Comparison of ENCODE assay signal across 1 cellular context in the genomic region with DNA sequence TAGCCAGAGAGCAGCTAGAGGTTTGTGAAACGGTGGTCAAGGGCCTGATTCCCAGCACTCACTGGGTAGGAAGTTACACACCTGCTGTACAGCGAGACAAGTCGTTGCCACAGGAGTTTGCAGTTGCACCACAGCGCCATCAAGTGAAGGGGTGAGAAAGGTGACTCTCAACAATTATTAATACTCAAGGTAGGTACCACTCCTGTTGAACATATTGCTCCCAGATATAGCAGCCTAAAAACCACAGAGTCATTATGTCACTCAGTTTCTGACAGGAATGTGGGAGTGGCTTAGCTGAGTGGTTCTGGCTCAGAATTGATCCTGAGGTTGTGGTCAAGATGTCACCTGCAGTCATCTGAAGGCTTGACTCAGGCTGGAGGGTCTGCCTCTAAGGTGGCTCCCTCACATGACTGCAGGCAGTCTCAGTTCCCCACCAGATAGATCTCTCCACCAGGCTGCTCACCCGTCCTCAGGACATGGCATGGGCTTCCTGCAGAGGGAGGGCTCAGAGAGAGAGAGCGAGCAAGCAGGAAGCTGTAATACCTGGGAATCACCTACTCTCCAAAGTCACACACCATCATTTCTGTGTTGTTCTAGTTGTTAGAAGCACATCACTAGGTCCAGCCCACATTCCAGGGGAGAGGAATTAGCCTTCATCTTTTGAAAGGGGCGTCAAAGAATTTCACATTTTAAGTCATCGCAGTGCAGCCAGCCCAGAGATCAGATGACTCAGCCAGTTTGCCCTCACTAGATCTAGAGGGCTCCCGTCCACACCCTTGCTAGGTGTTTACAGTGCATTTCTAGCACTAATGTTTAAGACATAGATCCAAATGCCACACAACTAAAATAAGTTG.
TF ChIP-seq lines count a peak whose summit lies in the region.

No MANE protein-coding gene starts in this region.

TF ChIP-seq in K562, 482 proteins besides CTCF, POLR2A, EP300 and RAD21 (continued from another document and continues in another):
- TF ChIP-seq, protein P1, sequence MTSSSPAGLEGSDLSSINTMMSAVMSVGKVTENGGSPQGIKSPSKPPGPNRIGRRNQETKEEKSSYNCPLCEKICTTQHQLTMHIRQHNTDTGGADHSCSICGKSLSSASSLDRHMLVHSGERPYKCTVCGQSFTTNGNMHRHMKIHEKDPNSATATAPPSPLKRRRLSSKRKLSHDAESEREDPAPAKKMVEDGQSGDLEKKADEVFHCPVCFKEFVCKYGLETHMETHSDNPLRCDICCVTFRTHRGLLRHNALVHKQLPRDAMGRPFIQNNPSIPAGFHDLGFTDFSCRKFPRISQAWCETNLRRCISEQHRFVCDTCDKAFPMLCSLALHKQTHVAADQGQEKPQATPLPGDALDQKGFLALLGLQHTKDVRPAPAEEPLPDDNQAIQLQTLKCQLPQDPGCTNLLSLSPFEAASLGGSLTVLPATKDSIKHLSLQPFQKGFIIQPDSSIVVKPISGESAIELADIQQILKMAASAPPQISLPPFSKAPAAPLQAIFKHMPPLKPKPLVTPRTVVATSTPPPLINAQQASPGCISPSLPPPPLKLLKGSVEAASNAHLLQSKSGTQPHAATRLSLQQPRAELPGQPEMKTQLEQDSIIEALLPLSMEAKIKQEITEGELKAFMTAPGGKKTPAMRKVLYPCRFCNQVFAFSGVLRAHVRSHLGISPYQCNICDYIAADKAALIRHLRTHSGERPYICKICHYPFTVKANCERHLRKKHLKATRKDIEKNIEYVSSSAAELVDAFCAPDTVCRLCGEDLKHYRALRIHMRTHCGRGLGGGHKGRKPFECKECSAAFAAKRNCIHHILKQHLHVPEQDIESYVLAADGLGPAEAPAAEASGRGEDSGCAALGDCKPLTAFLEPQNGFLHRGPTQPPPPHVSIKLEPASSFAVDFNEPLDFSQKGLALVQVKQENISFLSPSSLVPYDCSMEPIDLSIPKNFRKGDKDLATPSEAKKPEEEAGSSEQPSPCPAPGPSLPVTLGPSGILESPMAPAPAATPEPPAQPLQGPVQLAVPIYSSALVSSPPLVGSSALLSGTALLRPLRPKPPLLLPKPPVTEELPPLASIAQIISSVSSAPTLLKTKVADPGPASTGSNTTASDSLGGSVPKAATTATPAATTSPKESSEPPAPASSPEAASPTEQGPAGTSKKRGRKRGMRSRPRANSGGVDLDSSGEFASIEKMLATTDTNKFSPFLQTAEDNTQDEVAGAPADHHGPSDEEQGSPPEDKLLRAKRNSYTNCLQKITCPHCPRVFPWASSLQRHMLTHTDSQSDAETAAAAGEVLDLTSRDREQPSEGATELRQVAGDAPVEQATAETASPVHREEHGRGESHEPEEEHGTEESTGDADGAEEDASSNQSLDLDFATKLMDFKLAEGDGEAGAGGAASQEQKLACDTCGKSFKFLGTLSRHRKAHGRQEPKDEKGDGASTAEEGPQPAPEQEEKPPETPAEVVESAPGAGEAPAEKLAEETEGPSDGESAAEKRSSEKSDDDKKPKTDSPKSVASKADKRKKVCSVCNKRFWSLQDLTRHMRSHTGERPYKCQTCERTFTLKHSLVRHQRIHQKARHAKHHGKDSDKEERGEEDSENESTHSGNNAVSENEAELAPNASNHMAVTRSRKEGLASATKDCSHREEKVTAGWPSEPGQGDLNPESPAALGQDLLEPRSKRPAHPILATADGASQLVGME (CRISPR knock-in tag; IDR thresholded peaks at IDR 0.05): peak; percentile 58; the same call in 1 of the 2 replicates
- no peak for TF ChIP-seq DNMT1 (IDR thresholded peaks at IDR 0.05)
- no peak; the same call in 1 of the 2 replicates for TF ChIP-seq KLF13 (tag; IDR thresholded peaks at IDR 0.05; ENCODE audit: borderline replicate concordance, low read depth)
- no peak for TF ChIP-seq ZNF717 (CRISPR knock-in tag; IDR thresholded peaks at IDR 0.05)
- TF ChIP-seq PCBP1 (IDR thresholded peaks at IDR 0.05; ENCODE audit: low read depth, low read length, poor library complexity, severe bottlenecking): no peak
- peak; percentile 77 for TF ChIP-seq DACH1 (IDR thresholded peaks at IDR 0.05; ENCODE audit: partially characterized antibody)
- TF ChIP-seq ZNF584 (CRISPR knock-in tag; IDR thresholded peaks at IDR 0.05; ENCODE audit: low read depth): no peak
- no peak for TF ChIP-seq CBX8 (IDR thresholded peaks at IDR 0.05; ENCODE audit: borderline replicate concordance, extremely low read depth, low read depth, low read length, poor library complexity, severe bottlenecking)
- TF ChIP-seq, protein P2, sequence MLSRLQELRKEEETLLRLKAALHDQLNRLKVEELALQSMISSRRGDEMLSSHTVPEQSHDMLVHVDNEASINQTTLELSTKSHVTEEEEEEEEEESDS (CRISPR knock-in tag; IDR thresholded peaks at IDR 0.05): no peak
- peak; percentile 73 for TF ChIP-seq TEAD4 (IDR thresholded peaks at IDR 0.05; ENCODE audit: low read length)
- TF ChIP-seq TEAD4 (CRISPR knock-in tag; IDR thresholded peaks at IDR 0.05; ENCODE audit: borderline replicate concordance): no peak
- peak; percentile 90 for TF ChIP-seq MTA3 (IDR thresholded peaks at IDR 0.05; ENCODE audit: borderline replicate concordance)
- no peak for TF ChIP-seq BMI1 (IDR thresholded peaks at IDR 0.05; ENCODE audit: low read length)
- TF ChIP-seq DPF2 (IDR thresholded peaks at IDR 0.05): peak; percentile 75
- TF ChIP-seq MYC (IDR thresholded peaks at IDR 0.05; ENCODE audit: low read depth, low read length): peak; percentile 42; the same call in 1 of the 2 replicates
- no peak for TF ChIP-seq MYC (CRISPR knock-in tag; IDR thresholded peaks at IDR 0.05; ENCODE audit: borderline replicate concordance, low read depth)
- TF ChIP-seq ZNF445 (CRISPR knock-in tag; IDR thresholded peaks at IDR 0.05; ENCODE audit: low read depth): no peak
- TF ChIP-seq PRMT5 (CRISPR knock-in tag; IDR thresholded peaks at IDR 0.05): no peak
- TF ChIP-seq CBX5 (IDR thresholded peaks at IDR 0.05; ENCODE audit: borderline replicate concordance, low read depth): no peak
- TF ChIP-seq LARP7 (IDR thresholded peaks at IDR 0.05): no peak
- TF ChIP-seq SRSF1 (IDR thresholded peaks at IDR 0.05; ENCODE audit: low read depth, low read length): no peak
- TF ChIP-seq SMARCA5 (IDR thresholded peaks at IDR 0.05): peak; percentile 74; the same call in 1 of the 2 replicates
- peak; percentile 96 for TF ChIP-seq CTBP1 (IDR thresholded peaks at IDR 0.05; ENCODE audit: borderline replicate concordance)
- TF ChIP-seq ZEB2 (IDR thresholded peaks at IDR 0.05): peak; percentile 86
- TF ChIP-seq CCNT2 (IDR thresholded peaks at IDR 0.05; ENCODE audit: borderline replicate concordance, extremely low read depth, insufficient read length, low read depth, low read length): no peak
- TF ChIP-seq ZNF780A (CRISPR knock-in tag; IDR thresholded peaks at IDR 0.05): no peak
- TF ChIP-seq CBX1 (IDR thresholded peaks at IDR 0.05; ENCODE audit: low read depth): no peak
- no peak for TF ChIP-seq FOXK1 (CRISPR knock-in tag; IDR thresholded peaks at IDR 0.05; ENCODE audit: borderline replicate concordance)
- no peak for TF ChIP-seq KLF1 (tag; IDR thresholded peaks at IDR 0.05)
- no peak for TF ChIP-seq NCOA6 (IDR thresholded peaks at IDR 0.05)
- TF ChIP-seq, protein P3, sequence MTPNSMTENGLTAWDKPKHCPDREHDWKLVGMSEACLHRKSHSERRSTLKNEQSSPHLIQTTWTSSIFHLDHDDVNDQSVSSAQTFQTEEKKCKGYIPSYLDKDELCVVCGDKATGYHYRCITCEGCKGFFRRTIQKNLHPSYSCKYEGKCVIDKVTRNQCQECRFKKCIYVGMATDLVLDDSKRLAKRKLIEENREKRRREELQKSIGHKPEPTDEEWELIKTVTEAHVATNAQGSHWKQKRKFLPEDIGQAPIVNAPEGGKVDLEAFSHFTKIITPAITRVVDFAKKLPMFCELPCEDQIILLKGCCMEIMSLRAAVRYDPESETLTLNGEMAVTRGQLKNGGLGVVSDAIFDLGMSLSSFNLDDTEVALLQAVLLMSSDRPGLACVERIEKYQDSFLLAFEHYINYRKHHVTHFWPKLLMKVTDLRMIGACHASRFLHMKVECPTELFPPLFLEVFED (CRISPR knock-in tag; conservative IDR thresholded peaks at IDR 0.05): no peak
- TF ChIP-seq, protein P4, sequence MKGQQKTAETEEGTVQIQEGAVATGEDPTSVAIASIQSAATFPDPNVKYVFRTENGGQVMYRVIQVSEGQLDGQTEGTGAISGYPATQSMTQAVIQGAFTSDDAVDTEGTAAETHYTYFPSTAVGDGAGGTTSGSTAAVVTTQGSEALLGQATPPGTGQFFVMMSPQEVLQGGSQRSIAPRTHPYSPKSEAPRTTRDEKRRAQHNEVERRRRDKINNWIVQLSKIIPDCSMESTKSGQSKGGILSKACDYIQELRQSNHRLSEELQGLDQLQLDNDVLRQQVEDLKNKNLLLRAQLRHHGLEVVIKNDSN (CRISPR knock-in tag; IDR thresholded peaks at IDR 0.05): peak; percentile 57
- no peak for TF ChIP-seq XRCC5 (IDR thresholded peaks at IDR 0.05; ENCODE audit: low read depth, low read length)
- no peak; the same call in 1 of the 2 replicates for TF ChIP-seq HEY1 (CRISPR knock-in tag; IDR thresholded peaks at IDR 0.05; ENCODE audit: borderline replicate concordance)
- 0 out of 2 replicates have a peak, but pooled peaks have one; percentile 27 for TF ChIP-seq SMAD4 (CRISPR knock-in tag; conservative IDR thresholded peaks at IDR 0.05)
- no peak for TF ChIP-seq BCL6 (CRISPR knock-in tag; IDR thresholded peaks at IDR 0.05)
- TF ChIP-seq ZNF507 (tag; conservative IDR thresholded peaks at IDR 0.05): no peak
- TF ChIP-seq CBFA2T3 (IDR thresholded peaks at IDR 0.05): peak; percentile 35; the same call in 1 of the 2 replicates
- TF ChIP-seq TGIF2 (CRISPR knock-in tag; IDR thresholded peaks at IDR 0.05): no peak
- no peak for TF ChIP-seq NR3C1 (CRISPR knock-in tag; IDR thresholded peaks at IDR 0.05)
- TF ChIP-seq ARHGAP35 (IDR thresholded peaks at IDR 0.05; ENCODE audit: partially characterized antibody): no peak
- no peak for TF ChIP-seq KDM5B (IDR thresholded peaks at IDR 0.05; ENCODE audit: insufficient replicate concordance, low read depth, low read length)
- no peak for TF ChIP-seq MCM5 (IDR thresholded peaks at IDR 0.05; ENCODE audit: low read depth)
- TF ChIP-seq POLR3G (IDR thresholded peaks at IDR 0.05; ENCODE audit: extremely low read depth, insufficient read length, insufficient replicate concordance): no peak
- no peak for TF ChIP-seq ZNF408 (CRISPR knock-in tag; IDR thresholded peaks at IDR 0.05; ENCODE audit: low read depth)
- 0 out of 4 replicates have a peak, but pooled peaks of 1 of the 2 experiments have one; percentile 3 for TF ChIP-seq TRIM24 (IDR thresholded peaks at IDR 0.05)
- TF ChIP-seq, protein P5, sequence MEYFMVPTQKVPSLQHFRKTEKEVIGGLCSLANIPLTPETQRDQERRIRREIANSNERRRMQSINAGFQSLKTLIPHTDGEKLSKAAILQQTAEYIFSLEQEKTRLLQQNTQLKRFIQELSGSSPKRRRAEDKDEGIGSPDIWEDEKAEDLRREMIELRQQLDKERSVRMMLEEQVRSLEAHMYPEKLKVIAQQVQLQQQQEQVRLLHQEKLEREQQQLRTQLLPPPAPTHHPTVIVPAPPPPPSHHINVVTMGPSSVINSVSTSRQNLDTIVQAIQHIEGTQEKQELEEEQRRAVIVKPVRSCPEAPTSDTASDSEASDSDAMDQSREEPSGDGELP (CRISPR knock-in tag; IDR thresholded peaks at IDR 0.05; ENCODE audit: borderline replicate concordance): peak; percentile 27; the same call in 1 of the 2 replicates
- TF ChIP-seq PURB (CRISPR knock-in tag; IDR thresholded peaks at IDR 0.05; ENCODE audit: low read depth): no peak
- TF ChIP-seq MEF2D (tag; conservative IDR thresholded peaks at IDR 0.05; ENCODE audit: low read depth): no peak
- TF ChIP-seq NFXL1 (CRISPR knock-in tag; IDR thresholded peaks at IDR 0.05): no peak
- TF ChIP-seq ILF3 (IDR thresholded peaks at IDR 0.05; ENCODE audit: borderline replicate concordance): no peak
- TF ChIP-seq, protein P6, sequence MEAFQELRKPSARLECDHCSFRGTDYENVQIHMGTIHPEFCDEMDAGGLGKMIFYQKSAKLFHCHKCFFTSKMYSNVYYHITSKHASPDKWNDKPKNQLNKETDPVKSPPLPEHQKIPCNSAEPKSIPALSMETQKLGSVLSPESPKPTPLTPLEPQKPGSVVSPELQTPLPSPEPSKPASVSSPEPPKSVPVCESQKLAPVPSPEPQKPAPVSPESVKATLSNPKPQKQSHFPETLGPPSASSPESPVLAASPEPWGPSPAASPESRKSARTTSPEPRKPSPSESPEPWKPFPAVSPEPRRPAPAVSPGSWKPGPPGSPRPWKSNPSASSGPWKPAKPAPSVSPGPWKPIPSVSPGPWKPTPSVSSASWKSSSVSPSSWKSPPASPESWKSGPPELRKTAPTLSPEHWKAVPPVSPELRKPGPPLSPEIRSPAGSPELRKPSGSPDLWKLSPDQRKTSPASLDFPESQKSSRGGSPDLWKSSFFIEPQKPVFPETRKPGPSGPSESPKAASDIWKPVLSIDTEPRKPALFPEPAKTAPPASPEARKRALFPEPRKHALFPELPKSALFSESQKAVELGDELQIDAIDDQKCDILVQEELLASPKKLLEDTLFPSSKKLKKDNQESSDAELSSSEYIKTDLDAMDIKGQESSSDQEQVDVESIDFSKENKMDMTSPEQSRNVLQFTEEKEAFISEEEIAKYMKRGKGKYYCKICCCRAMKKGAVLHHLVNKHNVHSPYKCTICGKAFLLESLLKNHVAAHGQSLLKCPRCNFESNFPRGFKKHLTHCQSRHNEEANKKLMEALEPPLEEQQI (IDR thresholded peaks at IDR 0.05): peak; percentile 69
- no peak for TF ChIP-seq ZNF324 (CRISPR knock-in tag; IDR thresholded peaks at IDR 0.05)
- TF ChIP-seq, protein P7, sequence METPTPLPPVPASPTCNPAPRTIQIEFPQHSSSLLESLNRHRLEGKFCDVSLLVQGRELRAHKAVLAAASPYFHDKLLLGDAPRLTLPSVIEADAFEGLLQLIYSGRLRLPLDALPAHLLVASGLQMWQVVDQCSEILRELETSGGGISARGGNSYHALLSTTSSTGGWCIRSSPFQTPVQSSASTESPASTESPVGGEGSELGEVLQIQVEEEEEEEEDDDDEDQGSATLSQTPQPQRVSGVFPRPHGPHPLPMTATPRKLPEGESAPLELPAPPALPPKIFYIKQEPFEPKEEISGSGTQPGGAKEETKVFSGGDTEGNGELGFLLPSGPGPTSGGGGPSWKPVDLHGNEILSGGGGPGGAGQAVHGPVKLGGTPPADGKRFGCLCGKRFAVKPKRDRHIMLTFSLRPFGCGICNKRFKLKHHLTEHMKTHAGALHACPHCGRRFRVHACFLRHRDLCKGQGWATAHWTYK (CRISPR knock-in tag; IDR thresholded peaks at IDR 0.05): 0 out of 2 replicates have a peak, but pooled peaks have one; percentile 19
- TF ChIP-seq SIN3B (IDR thresholded peaks at IDR 0.05; ENCODE audit: low read depth): no peak
- TF ChIP-seq CEBPB (tag; IDR thresholded peaks at IDR 0.05): no peak
- no peak for TF ChIP-seq SLC30A9 (CRISPR knock-in tag; IDR thresholded peaks at IDR 0.05)
- no peak; a peak in 1 of 4 replicates for TF ChIP-seq ARNT (IDR thresholded peaks at IDR 0.05)
- TF ChIP-seq ATF7 (IDR thresholded peaks at IDR 0.05): peak; percentile 84
- TF ChIP-seq, protein P8, sequence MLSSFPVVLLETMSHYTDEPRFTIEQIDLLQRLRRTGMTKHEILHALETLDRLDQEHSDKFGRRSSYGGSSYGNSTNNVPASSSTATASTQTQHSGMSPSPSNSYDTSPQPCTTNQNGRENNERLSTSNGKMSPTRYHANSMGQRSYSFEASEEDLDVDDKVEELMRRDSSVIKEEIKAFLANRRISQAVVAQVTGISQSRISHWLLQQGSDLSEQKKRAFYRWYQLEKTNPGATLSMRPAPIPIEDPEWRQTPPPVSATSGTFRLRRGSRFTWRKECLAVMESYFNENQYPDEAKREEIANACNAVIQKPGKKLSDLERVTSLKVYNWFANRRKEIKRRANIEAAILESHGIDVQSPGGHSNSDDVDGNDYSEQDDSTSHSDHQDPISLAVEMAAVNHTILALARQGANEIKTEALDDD (IDR thresholded peaks at IDR 0.05): no peak
- peak; percentile 86 for TF ChIP-seq SMC3 (conservative IDR thresholded peaks at IDR 0.05; ENCODE audit: insufficient read depth, low read depth, low read length)
